7 cellular contexts compared by ENCODE assay signal in the genomic region with DNA sequence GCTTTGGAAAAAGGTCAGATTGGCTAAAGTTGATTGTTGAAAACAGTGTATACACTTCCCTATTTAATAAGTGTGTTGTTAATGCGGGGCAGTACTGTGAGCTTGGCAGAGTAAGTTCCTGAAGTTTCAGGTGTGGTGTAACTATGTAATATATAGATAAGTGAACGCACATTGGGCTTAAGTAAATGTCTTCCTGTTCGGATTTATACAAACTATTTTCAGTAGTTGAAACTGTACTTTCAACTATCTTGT. TPM values are rescaled to one million over a fixed set of nuclear protein-coding genes. Genes with fewer than 3 reads are reported as not detected.
DNase-seq lines count a peak whose midpoint lies in the region; ATAC-seq and TF ChIP-seq lines count a peak whose summit lies in the region.

No MANE protein-coding gene starts in this region.

- DNase-seq in activated T-helper 1 cell treated with anti-CD3 and anti-CD28 coated beads, Interleukin-12 subunit alpha, Interleukin-12 subunit beta, Interleukin-2, Interleukin-4 antibody, amounts not matched to agents 30 ng/mL and 10 ng/mL and 1 ng/mL, durations not matched to agents 14 hours and 24 hours and 36 hours (ENCODE audit: low spot score): no peak
- DNase-seq in stomach (no peak), omental fat pad (ENCODE audit: low spot score) (no peak)

- H3K36me3 ChIP-seq in HUES48 (ENCODE audit: control insufficient read depth, insufficient read depth, low read length) (peaks cover 57% of the 10 kb centered on the region), stomach (peaks cover 20 to 42% (median 39%) of the 10 kb centered on the region in 4 donors)

- peak overlapping the region; percentile 98 for H3K27ac Mint-ChIP-seq in activated T-helper 1 cell treated with anti-CD3 and anti-CD28 coated beads, Interleukin-12 subunit alpha, Interleukin-12 subunit beta, Interleukin-2, Interleukin-4 antibody, amounts not matched to agents 30 ng/mL and 10 ng/mL and 1 ng/mL, durations not matched to agents 14 hours and 24 hours and 36 hours

- H3K4me1 ChIP-seq in HUES48 (ENCODE audit: control insufficient read depth, insufficient read depth, low read length): peaks cover 17% of the 10 kb centered on the region; the same call in 1 of the 2 replicates
- peaks cover 20 to 66% (median 47%) of the 10 kb centered on the region in 4 donors for H3K4me1 ChIP-seq in stomach

- H3K9me3 Mint-ChIP-seq in activated T-helper 1 cell treated with anti-CD3 and anti-CD28 coated beads, Interleukin-12 subunit alpha, Interleukin-12 subunit beta, Interleukin-2, Interleukin-4 antibody, amounts not matched to agents 30 ng/mL and 10 ng/mL and 1 ng/mL, durations not matched to agents 14 hours and 24 hours and 36 hours: no peaks in the 10 kb centered on the region

- H3K9me3 ChIP-seq in HUES48 (ENCODE audit: control insufficient read depth, insufficient read depth, low read length) (no peaks in the 10 kb centered on the region), iPS-18c (ENCODE audit: control insufficient read depth, insufficient read depth, low read length) (no peaks in the 10 kb centered on the region), stomach (no peaks in the 10 kb centered on the region)

- H3K27me3 Mint-ChIP-seq in activated T-helper 1 cell treated with anti-CD3 and anti-CD28 coated beads, Interleukin-12 subunit alpha, Interleukin-12 subunit beta, Interleukin-2, Interleukin-4 antibody, amounts not matched to agents 30 ng/mL and 10 ng/mL and 1 ng/mL, durations not matched to agents 14 hours and 24 hours and 36 hours (ENCODE audit: insufficient read depth): no peaks in the 10 kb centered on the region

- TF ChIP-seq POLR2A in stomach (IDR thresholded peaks at IDR 0.05): no peak

- peaks cover 51% of the 10 kb centered on the region for H3K36me3 Mint-ChIP-seq in activated T-helper 1 cell treated with anti-CD3 and anti-CD28 coated beads, Interleukin-12 subunit alpha, Interleukin-12 subunit beta, Interleukin-2, Interleukin-4 antibody, amounts not matched to agents 30 ng/mL and 10 ng/mL and 1 ng/mL, durations not matched to agents 14 hours and 24 hours and 36 hours (ENCODE audit: low read depth)

- ATAC-seq in HG02642 (IDR thresholded peaks at IDR 0.05; ENCODE audit: poor library complexity, unreplicated experiment): no peak
- ATAC-seq in omental fat pad (ENCODE audit: low FRiP score): no peak
- ATAC-seq in HG02981 (IDR thresholded peaks at IDR 0.05; ENCODE audit: unreplicated experiment): no peak

- H3K4me3 Mint-ChIP-seq in activated T-helper 1 cell treated with anti-CD3 and anti-CD28 coated beads, Interleukin-12 subunit alpha, Interleukin-12 subunit beta, Interleukin-2, Interleukin-4 antibody, amounts not matched to agents 30 ng/mL and 10 ng/mL and 1 ng/mL, durations not matched to agents 14 hours and 24 hours and 36 hours: peak overlapping the region; percentile 98

- H3K4me3 ChIP-seq in HUES48 (ENCODE audit: low read depth, low read length) (peak overlapping the region; percentile 89), iPS-18c (ENCODE audit: insufficient read depth, low read depth, low read length) (peak overlapping the region; percentile 77), stomach (peak overlapping the region; percentile 61 to 77 (median 68))

- H3K27ac ChIP-seq in HUES48 (ENCODE audit: low read depth, low read length) (peak overlapping the region; percentile 99), stomach (peak overlapping the region; percentile 93 to 98 (median 95))

- intact Hi-C loops in activated T-helper 1 cell treated with anti-CD3 and anti-CD28 coated beads, Interleukin-12 subunit alpha, Interleukin-12 subunit beta, Interleukin-2, Interleukin-4 antibody, amounts not matched to agents 30 ng/mL and 10 ng/mL and 1 ng/mL, durations not matched to agents 14 hours and 24 hours and 36 hours (cut with micrococcal nuclease): loop anchor here (5.0 to 10.0 kb wide), 3 partner anchors 78 to 1207 kb away; no protein-coding TSS in a partner anchor
- intact Hi-C loops in stomach (cut with DNase I; ENCODE audit: low total_unique reads): loop anchor here (10.0 kb wide), 1 partner anchor 56 kb away; no protein-coding TSS in a partner anchor

- H3K27me3 ChIP-seq in HUES48 (ENCODE audit: control insufficient read depth, insufficient read depth, low read length) (no peaks in the 10 kb centered on the region), stomach (no peaks in the 10 kb centered on the region)

- 0 to 3% (median 2%) methylated on average over 3 of the region's 3 CpGs for WGBS in stomach, 5 donors

- TF ChIP-seq EP300 in stomach (IDR thresholded peaks at IDR 0.05): no peak

- peaks cover 65% of the 10 kb centered on the region for H3K4me1 Mint-ChIP-seq in activated T-helper 1 cell treated with anti-CD3 and anti-CD28 coated beads, Interleukin-12 subunit alpha, Interleukin-12 subunit beta, Interleukin-2, Interleukin-4 antibody, amounts not matched to agents 30 ng/mL and 10 ng/mL and 1 ng/mL, durations not matched to agents 14 hours and 24 hours and 36 hours (ENCODE audit: low read depth)

- peak overlapping the region; percentile 64 for H3K9ac ChIP-seq in HUES48 (ENCODE audit: low read depth, low read length)

- TF ChIP-seq CTCF in stomach (IDR thresholded peaks at IDR 0.05) (no peak), omental fat pad (IDR thresholded peaks at IDR 0.05) (no peak)

RNA-seq across cellular contexts. Expression of gene ZBTB37, which starts 0.9 kb away (rescaled TPM):
- 9.2 and 9.4 TPM in 2 replicates for total RNA-seq in activated T-helper 1 cell treated with anti-CD3 and anti-CD28 coated beads, Interleukin-12 subunit alpha, Interleukin-12 subunit beta, Interleukin-2, Interleukin-4 antibody, amounts not matched to agents 30 ng/mL and 10 ng/mL and 1 ng/mL, durations not matched to agents 14 hours and 24 hours and 36 hours
- total RNA-seq in stomach (10 to 100 TPM in 4 of 5 donors, under 1 TPM in 1; 0.29 to 62.9 (median 17.2) TPM), omental fat pad (10 to 100 TPM in 2 of 4 donors, 1 to 10 TPM in 2; 5.5 to 16.1 (median 12.1) TPM)
- under 1 TPM; 0.37 to 0.61 (median 0.55) TPM for polyA plus RNA-seq in stomach

RNA-seq across cellular contexts. Expression of gene GAS5, which starts 1.2 kb away (rescaled TPM):
- 653 and 688 TPM in 2 replicates for total RNA-seq in activated T-helper 1 cell treated with anti-CD3 and anti-CD28 coated beads, Interleukin-12 subunit alpha, Interleukin-12 subunit beta, Interleukin-2, Interleukin-4 antibody, amounts not matched to agents 30 ng/mL and 10 ng/mL and 1 ng/mL, durations not matched to agents 14 hours and 24 hours and 36 hours
- total RNA-seq in stomach (100 to 1,000 TPM; 256 to 453 (median 353) TPM), omental fat pad (100 to 1,000 TPM; 312 to 565 (median 443) TPM)
- polyA plus RNA-seq in stomach: 1,000 to 10,000 TPM in 1 of 3 donors, 100 to 1,000 TPM in 2; 712 to 1,014 (median 897) TPM

RNA-seq across cellular contexts. Expression of gene CENPL, which starts 44.4 kb away (rescaled TPM):
- total RNA-seq in activated T-helper 1 cell treated with anti-CD3 and anti-CD28 coated beads, Interleukin-12 subunit alpha, Interleukin-12 subunit beta, Interleukin-2, Interleukin-4 antibody, amounts not matched to agents 30 ng/mL and 10 ng/mL and 1 ng/mL, durations not matched to agents 14 hours and 24 hours and 36 hours: 23.6 and 25.7 TPM in 2 replicates
- total RNA-seq in stomach: 10 to 100 TPM in 1 of 5 donors, 1 to 10 TPM in 3, under 1 TPM in 1; 0.45 to 14.1 (median 4.1) TPM
- polyA plus RNA-seq in stomach: 1 to 10 TPM; 2.0 to 4.4 (median 2.6) TPM
- total RNA-seq in omental fat pad: 1 to 10 TPM; 2.6 to 6.9 (median 5.8) TPM

RNA-seq across cellular contexts. Expression of gene DARS2, which starts 44.6 kb away (rescaled TPM):
- total RNA-seq in activated T-helper 1 cell treated with anti-CD3 and anti-CD28 coated beads, Interleukin-12 subunit alpha, Interleukin-12 subunit beta, Interleukin-2, Interleukin-4 antibody, amounts not matched to agents 30 ng/mL and 10 ng/mL and 1 ng/mL, durations not matched to agents 14 hours and 24 hours and 36 hours: 41.9 TPM in 2 replicates
- total RNA-seq in stomach: 10 to 100 TPM in 4 of 5 donors, 1 to 10 TPM in 1; 3.1 to 36.8 (median 20.3) TPM
- 1 to 10 TPM; 4.8 to 5.4 (median 4.9) TPM for polyA plus RNA-seq in stomach
- 10 to 100 TPM in 2 of 4 donors, 1 to 10 TPM in 2; 9.5 to 16.9 (median 12.1) TPM for total RNA-seq in omental fat pad

RNA-seq across cellular contexts. Expression of gene SERPINC1, which starts 48.1 kb away (rescaled TPM):
- total RNA-seq in activated T-helper 1 cell treated with anti-CD3 and anti-CD28 coated beads, Interleukin-12 subunit alpha, Interleukin-12 subunit beta, Interleukin-2, Interleukin-4 antibody, amounts not matched to agents 30 ng/mL and 10 ng/mL and 1 ng/mL, durations not matched to agents 14 hours and 24 hours and 36 hours: 0.26 TPM in 1 of 2 replicates, not detected in the other
- total RNA-seq in stomach: under 1 TPM in 2 of 5 donors, not detected in 3; 0.18 to 0.89 TPM
- under 1 TPM in 1 of 3 donors, not detected in 2; 0.20 TPM for polyA plus RNA-seq in stomach
- under 1 TPM in 1 of 4 donors, not detected in 3; 0.63 TPM for total RNA-seq in omental fat pad
